Comparison of ENCODE assay signal across 33 cellular contexts in genomic region chr3:174425422-174425821, GRCh38.
"Had no signal": no experiment of that assay in that cellular context is flagged by ENCODE, and none has a peak within 500 bp of the region (broad histone marks: within the 10 kb centered on the region; RNA-seq: fewer than 3 reads in every experiment).

No MANE protein-coding gene starts in this region.

- H3K27me3 ChIP-seq: MG63, Peyer's patch, SJSA1 had no signal

- DNase-seq: Kasumi-1, MG63, NCI-H1048, NCI-H1092 treated with DMSO at 0.1 percent for 48 hours, NCI-H1105 treated with DMSO at 0.1 percent for 48 hours, NCI-H1417, NCI-H1436, NCI-H146, NCI-H1694, NCI-H187, NCI-H1930, NCI-H2029 treated with DMSO at 0.1 percent for 48 hours, NCI-H2081 treated with DMSO at 0.1 percent for 48 hours, NCI-H2107, NCI-H2171, NCI-H226, NCI-H446 treated with DMSO at 0.1 percent for 48 hours, NCI-H510A, NCI-H524, NCI-H526, NCI-H69, NCI-H748 treated with DMSO at 0.1 percent for 48 hours, NCI-H82, OCI-M1, PC-3, Peyer's patch, Right ventricle myocardium superior, SHP77 treated with DMSO at 0.1 percent for 48 hours, SK-N-SH, SW 1271, T-helper 1 cell had no signal

- H3K36me3 ChIP-seq: MG63, Peyer's patch, SJSA1 had no signal

- H3K9me3 ChIP-seq: MG63, Peyer's patch, SJSA1, SK-N-SH had no signal

- H3K4me3 ChIP-seq: MG63, Peyer's patch, SJSA1 had no signal

- H3K27ac ChIP-seq: Peyer's patch, RWPE1, SJSA1 had no signal

- H3K4me2 ChIP-seq: SK-N-SH had no signal

- H3K4me1 ChIP-seq: Peyer's patch, SJSA1 had no signal

- ATAC-seq: PC-3 had no signal

- H3K9ac ChIP-seq: SK-N-SH had no signal
